In genomic region chr2:69269330-69269729, GRCh38 we compare ENCODE assay signal across 17 cellular contexts.
A peak's percentile ranks its signal among the peaks of the same experiment; 100 is the strongest.
DNase-seq lines count a peak whose midpoint lies in the region; ATAC-seq, FAIRE-seq and TF ChIP-seq lines count a peak whose summit lies in the region.
"Had no signal": no experiment of that assay in that cellular context is flagged by ENCODE, and none has a peak within 500 bp of the region (broad histone marks: within the 10 kb centered on the region; RNA-seq: fewer than 3 reads in every experiment).

No MANE protein-coding gene starts in this region.

- H3K27me3 ChIP-seq in HepG2 (ENCODE audit: control insufficient read depth in 1 of 2, insufficient read depth in 2 of 2, low read length in 2 of 2) (no peaks in the 10 kb centered on the region), right lobe of liver (no peaks in the 10 kb centered on the region)

- intact Hi-C loops in HepG2 (cut with micrococcal nuclease; ENCODE audit: unreplicated experiment) = no loop called here
- intact Hi-C loops in right lobe of liver (cut with DNase I) = no loop called here
- intact Hi-C loops in Calu3 (cut with micrococcal nuclease; ENCODE audit: unreplicated experiment) = no loop called here

- H3K4me3 ChIP-seq in HepG2 (replicated peaks in 1 of 3; ENCODE audit: insufficient read depth in 1 of 3, low read depth in 2 of 3, low read length in 3 of 3) = no peak overlapping the region
- no peak overlapping the region for H3K4me3 ChIP-seq in right lobe of liver
- H3K4me3 ChIP-seq: HAP-1 had no signal

- 93% methylated on average over 4 of the region's 4 CpGs for WGBS in HepG2 (ENCODE audit: low lambda C conversion rate)
- WGBS in right lobe of liver (ENCODE audit: insufficient coverage, low coverage, low lambda C conversion rate, missing lambda C conversion rate) = 38% methylated on average over 4 of the region's 4 CpGs

- TF ChIP-seq EP300 in HepG2 (IDR thresholded peaks at IDR 0.05; ENCODE audit: low read depth in 2 of 2, low read length in 2 of 2) (no peak), HepG2 (CRISPR knock-in tag; IDR thresholded peaks at IDR 0.05; ENCODE audit: borderline replicate concordance) (no peak)

- BruUV-seq in HepG2 (replicated peaks; lab: Mats Ljungman, UMichigan) (no TSS peak), Calu3 (replicated peaks; lab: Mats Ljungman, UMichigan) (no TSS peak)

- no peaks in the 10 kb centered on the region for H4K20me1 ChIP-seq in HepG2 (ENCODE audit: insufficient read depth, low read length)

- H3K4me2 ChIP-seq in HepG2 (ENCODE audit: low read depth, low read length) = no peak overlapping the region

- H3K9me3 Mint-ChIP-seq in Calu3 (ENCODE audit: low read depth, unreplicated experiment) = no peaks in the 10 kb centered on the region
- H3K9me3 Mint-ChIP-seq: CD4-positive, alpha-beta T cell had no signal

- POLR2A ChIA-PET in HepG2 (lab: Yijun Ruan, JAX) = no interaction called here

- H3K36me3 ChIP-seq in HepG2 (replicated peaks in 1 of 2; ENCODE audit: control insufficient read depth in 1 of 2, insufficient read depth in 2 of 2, low read length in 2 of 2) (no peaks in the 10 kb centered on the region), right lobe of liver (no peaks in the 10 kb centered on the region)
- H3K36me3 ChIP-seq: HAP-1 had no signal

- no peak overlapping the region for H3K27ac ChIP-seq in HepG2 (ENCODE audit: extremely low read length, insufficient read depth, low read length)
- no peak overlapping the region for H3K27ac ChIP-seq in right lobe of liver

- ATAC-seq in HepG2 = no peak
- no peak for ATAC-seq in right lobe of liver
- ATAC-seq in GM21825 (IDR thresholded peaks at IDR 0.05; ENCODE audit: unreplicated experiment) = no peak
- no peak for ATAC-seq in GM19328 (IDR thresholded peaks at IDR 0.05; ENCODE audit: unreplicated experiment)

- H3K9me3 ChIP-seq in HepG2 (ENCODE audit: low read length) = no peaks in the 10 kb centered on the region
- H3K9me3 ChIP-seq in right lobe of liver = no peaks in the 10 kb centered on the region
- H3K9me3 ChIP-seq: HAP-1 had no signal

- no peak for TF ChIP-seq RAD21 in HepG2 (CRISPR knock-in tag; IDR thresholded peaks at IDR 0.05)

- TF ChIP-seq POLR2A in HepG2 (IDR thresholded peaks at IDR 0.05; ENCODE audit: insufficient read depth in 1 of 2, low read depth in 2 of 2, low read length in 2 of 2) (no peak), right lobe of liver (IDR thresholded peaks at IDR 0.05) (no peak)

- peaks cover 24% of the 10 kb centered on the region for H3K4me1 ChIP-seq in HepG2 (ENCODE audit: insufficient read depth, low read length)
- no peaks in the 10 kb centered on the region for H3K4me1 ChIP-seq in right lobe of liver
- H3K4me1 ChIP-seq: HAP-1 had no signal

- H2AFZ ChIP-seq in HepG2 (ENCODE audit: low read length) = no peak overlapping the region

- FAIRE-seq in HepG2 (lab: Jason Lieb, UNC) = no peak
- FAIRE-seq: GM12891, HTR-8/SVneo had no signal

- H3K36me3 Mint-ChIP-seq in Calu3 (ENCODE audit: insufficient read depth, unreplicated experiment) = no peaks in the 10 kb centered on the region

- H3K27ac Mint-ChIP-seq in Calu3 (ENCODE audit: unreplicated experiment) = no peak overlapping the region
- H3K27ac Mint-ChIP-seq: B cell; CD4-positive, alpha-beta T cell had no signal

- in situ Hi-C loops in HepG2 (cut with HindIII; ENCODE audit: extremely low pct_ligation_motif_present, low pct_unique_long_range_greater_than_20kb) = no loop called here

- no peaks in the 10 kb centered on the region for H3K4me1 Mint-ChIP-seq in Calu3 (ENCODE audit: low read depth, unreplicated experiment)
- H3K4me1 Mint-ChIP-seq: B cell had no signal

- CTCF ChIA-PET in HepG2 (lab: Yijun Ruan, JAX; ENCODE audit: low intra/inter-chr PET ratio, low total read pairs) = no interaction called here
- CTCF ChIA-PET in Calu3 (lab: Charles Lee) = no interaction called here

- TF ChIP-seq CTCF in HepG2 (CRISPR knock-in tag; IDR thresholded peaks at IDR 0.05) = no peak
- no peak for TF ChIP-seq CTCF in right lobe of liver (IDR thresholded peaks at IDR 0.05)
- no peak for TF ChIP-seq CTCF in Calu3 (IDR thresholded peaks at IDR 0.05; ENCODE audit: unreplicated experiment)

- H3K79me2 ChIP-seq in HepG2 (ENCODE audit: insufficient read depth, low read length) = no peaks in the 10 kb centered on the region

- no peak overlapping the region for H3K4me3 Mint-ChIP-seq in Calu3 (ENCODE audit: low read depth, unreplicated experiment)
- H3K4me3 Mint-ChIP-seq: B cell; CD4-positive, alpha-beta T cell had no signal

- no peak for DNase-seq in HepG2 (ENCODE audit: low spot score)
- DNase-seq in right lobe of liver = no peak
- DNase-seq in amniotic epithelial cell (ENCODE audit: low read depth) = peak; percentile 69
- peak; percentile 77 for DNase-seq in iris pigment epithelial cell (ENCODE audit: low read depth)
- DNase-seq in Calu3 = no peak
- DNase-seq: 8988T; ACHN; C1 segment of cervical spinal cord; CD4-positive, alpha-beta T cell; DMS79; GOT3 had no signal

- no peak overlapping the region for H3K9ac ChIP-seq in HepG2 (ENCODE audit: insufficient read depth, low read depth, low read length)

- peaks cover 67% of the 10 kb centered on the region for H3K27me3 Mint-ChIP-seq in Calu3 (ENCODE audit: unreplicated experiment)

TF ChIP-seq in HepG2, 621 proteins besides CTCF, POLR2A, EP300 and RAD21 (continues in another document):
- no peak for TF ChIP-seq ZZZ3 (CRISPR knock-in tag; IDR thresholded peaks at IDR 0.05; ENCODE audit: borderline replicate concordance)
- TF ChIP-seq MNT (IDR thresholded peaks at IDR 0.05) = peak; percentile 51
- TF ChIP-seq SAFB2 (CRISPR knock-in tag; IDR thresholded peaks at IDR 0.05; ENCODE audit: borderline replicate concordance, low read depth) = no peak
- no peak for TF ChIP-seq ZBTB40 (IDR thresholded peaks at IDR 0.05)
- no peak for TF ChIP-seq ZBTB40 (CRISPR knock-in tag; IDR thresholded peaks at IDR 0.05)

Comparison
In these comparisons a context has a peak if more than half of its experiments do, and no peak if none do; other contexts are left out.
1. DNase-seq: peak in amniotic epithelial cell (single experiment) and iris pigment epithelial cell (single experiment); none in HepG2 (single experiment), right lobe of liver (0 of 3) and Calu3 (single experiment).